In genomic region chr7:77566421-77566820, GRCh38 we compare ENCODE assay signal across 2 cellular contexts.
TF ChIP-seq lines count a peak whose summit lies in the region.

No MANE protein-coding gene starts in this region.

TF ChIP-seq in HepG2, 621 proteins besides CTCF, POLR2A, EP300 and RAD21:
- TF ChIP-seq ZBTB33 (CRISPR knock-in tag; IDR thresholded peaks at IDR 0.05) (0 out of 2 replicates have a peak, but pooled peaks have one; percentile 43), ZNF335 (CRISPR knock-in tag; IDR thresholded peaks at IDR 0.05) (no peak), ZNF746 (CRISPR knock-in tag; IDR thresholded peaks at IDR 0.05) (no peak), RBM22 (optimal IDR thresholded peaks at IDR 0.05; ENCODE audit: low read length) (peak; percentile 27), DNMT1 (CRISPR knock-in tag; IDR thresholded peaks at IDR 0.05) (no peak)

TF ChIP-seq in H1, 55 proteins besides CTCF, POLR2A, EP300 and RAD21:
- no peak for TF ChIP-seq RNF2 (IDR thresholded peaks at IDR 0.05; ENCODE audit: borderline replicate concordance, low read depth, low read length, missing control alignments, poor library complexity, severe bottlenecking)
- no peak for TF ChIP-seq NANOG (IDR thresholded peaks at IDR 0.05; ENCODE audit: insufficient read depth, low read depth, low read length, poor library complexity, severe bottlenecking)
- TF ChIP-seq HDAC2 (IDR thresholded peaks at IDR 0.05; ENCODE audit: borderline replicate concordance in 1 of 2, low read depth in 2 of 2, low read length in 2 of 2): no peak
- no peak for TF ChIP-seq NRF1 (IDR thresholded peaks at IDR 0.05; ENCODE audit: low read depth, low read length)
- no peak for TF ChIP-seq SP4 (IDR thresholded peaks at IDR 0.05; ENCODE audit: low read length)
- no peak for TF ChIP-seq TAF7 (optimal IDR thresholded peaks at IDR 0.05; ENCODE audit: borderline replicate concordance, low read depth, low read length)
- no peak for TF ChIP-seq KDM4A (IDR thresholded peaks at IDR 0.05; ENCODE audit: low read depth, low read length, severe bottlenecking)
- TF ChIP-seq ZNF274 (IDR thresholded peaks at IDR 0.05; ENCODE audit: borderline replicate concordance, extremely low read depth, low read length): no peak
- TF ChIP-seq CBX8 (IDR thresholded peaks at IDR 0.05; ENCODE audit: borderline replicate concordance, low read depth, low read length): no peak
- TF ChIP-seq GABPA (IDR thresholded peaks at IDR 0.05; ENCODE audit: borderline replicate concordance, insufficient read depth, low read length): no peak
- TF ChIP-seq TEAD4 (IDR thresholded peaks at IDR 0.05; ENCODE audit: low read depth, low read length): no peak
- no peak for TF ChIP-seq EGR1 (IDR thresholded peaks at IDR 0.05; ENCODE audit: borderline replicate concordance, low read depth, low read length)
- no peak for TF ChIP-seq POLR2AphosphoS5 (IDR thresholded peaks at IDR 0.05; ENCODE audit: low read depth, low read length)
- no peak for TF ChIP-seq TBP (IDR thresholded peaks at IDR 0.05; ENCODE audit: low read depth, low read length)
- no peak for TF ChIP-seq FOSL1 (IDR thresholded peaks at IDR 0.05; ENCODE audit: insufficient read depth, low read depth, low read length)
- TF ChIP-seq CHD7 (IDR thresholded peaks at IDR 0.05; ENCODE audit: insufficient replicate concordance, low read length): no peak
- no peak for TF ChIP-seq HDAC6 (IDR thresholded peaks at IDR 0.05; ENCODE audit: low read depth, low read length)
- no peak for TF ChIP-seq SRF (IDR thresholded peaks at IDR 0.05; ENCODE audit: low read depth, low read length)
- TF ChIP-seq KDM1A (IDR thresholded peaks at IDR 0.05; ENCODE audit: borderline replicate concordance, low read length): no peak
